In the genomic region with DNA sequence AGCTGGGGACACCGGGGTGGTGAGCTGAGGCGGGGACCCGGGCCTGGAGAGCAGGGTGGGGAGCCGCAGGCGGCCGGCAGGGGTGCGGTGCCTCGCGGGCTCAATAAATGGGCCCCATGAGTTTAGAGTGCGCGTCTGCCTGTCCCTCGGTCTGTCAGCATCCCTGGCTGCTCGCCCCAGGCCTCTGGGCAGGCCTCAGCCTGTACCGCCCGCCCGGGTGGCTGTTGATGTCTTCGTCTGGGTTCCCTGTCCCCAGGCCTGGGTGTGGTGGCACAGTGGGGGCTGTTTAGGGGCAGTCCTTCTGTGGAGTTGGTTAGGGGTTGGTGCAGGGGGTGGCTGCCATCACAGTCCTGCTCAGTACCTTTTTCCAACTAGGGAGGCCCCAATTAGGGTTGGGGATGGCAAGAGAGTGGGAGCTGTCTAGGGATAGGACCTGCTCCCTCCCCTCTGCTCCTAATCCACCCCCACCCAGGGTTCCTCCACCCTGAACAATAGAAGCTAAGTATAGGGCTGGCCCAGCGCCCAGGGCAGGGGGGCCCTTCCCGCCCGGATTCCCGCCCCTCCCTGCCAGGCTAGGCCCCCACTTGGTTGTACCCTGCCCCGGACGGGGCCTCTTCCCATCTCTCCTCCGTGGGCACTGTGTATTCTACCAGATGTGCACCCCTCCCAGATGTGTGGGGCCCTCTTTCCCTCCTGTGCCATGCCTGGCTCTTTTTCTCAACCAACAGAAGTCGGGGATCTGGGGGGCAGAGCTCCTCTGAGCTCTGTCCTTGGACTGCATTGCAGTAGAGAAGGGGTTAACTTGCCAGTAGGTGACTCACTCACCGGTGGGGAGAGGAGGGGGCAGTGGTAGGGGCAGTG, we compare ENCODE assay signal across 8 cellular contexts. TPM values are rescaled to one million over a fixed set of nuclear protein-coding genes. Genes with fewer than 3 reads are reported as not detected.
DNase-seq lines count a peak whose midpoint lies in the region; ATAC-seq, FAIRE-seq and TF ChIP-seq lines count a peak whose summit lies in the region.

No MANE protein-coding gene starts in this region.

- no peak overlapping the region for H2AFZ ChIP-seq in osteoblast (ENCODE audit: low read length)

- peak; percentile 42 for FAIRE-seq in G401.6 (lab: Jason Lieb, UNC)

- H3K27me3 Mint-ChIP-seq in activated T-helper 1 cell treated with anti-CD3 and anti-CD28 coated beads, Interleukin-12 subunit alpha, Interleukin-12 subunit beta, Interleukin-2, Interleukin-4 antibody, amounts not matched to agents 30 ng/mL and 10 ng/mL and 1 ng/mL, durations not matched to agents 14 hours and 24 hours and 36 hours (ENCODE audit: insufficient read depth), result no peaks in the 10 kb centered on the region
- peaks cover 22% of the 10 kb centered on the region for H3K27me3 Mint-ChIP-seq in glutamatergic neuron (ENCODE audit: unreplicated experiment)
- H3K27me3 Mint-ChIP-seq in activated T-helper 17 cell treated with anti-CD3 and anti-CD28 coated beads, Interleukin-2, amount 50 U/mL, for 72 hours, result no peaks in the 10 kb centered on the region

- peak overlapping the region; percentile 66 for H3K4me3 ChIP-seq in osteoblast (ENCODE audit: insufficient read depth, low read length)

- H3K27ac Mint-ChIP-seq in activated T-helper 1 cell treated with anti-CD3 and anti-CD28 coated beads, Interleukin-12 subunit alpha, Interleukin-12 subunit beta, Interleukin-2, Interleukin-4 antibody, amounts not matched to agents 30 ng/mL and 10 ng/mL and 1 ng/mL, durations not matched to agents 14 hours and 24 hours and 36 hours, result peak overlapping the region; percentile 80
- peak overlapping the region; percentile 93 for H3K27ac Mint-ChIP-seq in glutamatergic neuron (ENCODE audit: unreplicated experiment)
- H3K27ac Mint-ChIP-seq in activated T-helper 17 cell treated with anti-CD3 and anti-CD28 coated beads, Interleukin-2, amount 50 U/mL, for 72 hours, result no peak overlapping the region

- H3K27me3 ChIP-seq in osteoblast (ENCODE audit: insufficient read depth, low read length), result no peaks in the 10 kb centered on the region

- peaks cover 5% of the 10 kb centered on the region for H3K36me3 Mint-ChIP-seq in activated T-helper 1 cell treated with anti-CD3 and anti-CD28 coated beads, Interleukin-12 subunit alpha, Interleukin-12 subunit beta, Interleukin-2, Interleukin-4 antibody, amounts not matched to agents 30 ng/mL and 10 ng/mL and 1 ng/mL, durations not matched to agents 14 hours and 24 hours and 36 hours (ENCODE audit: low read depth)
- no peaks in the 10 kb centered on the region for H3K36me3 Mint-ChIP-seq in glutamatergic neuron (ENCODE audit: unreplicated experiment)
- H3K36me3 Mint-ChIP-seq in activated T-helper 17 cell treated with anti-CD3 and anti-CD28 coated beads, Interleukin-2, amount 50 U/mL, for 72 hours (ENCODE audit: low read depth), result peaks cover 44% of the 10 kb centered on the region

- no peak overlapping the region for H3K4me3 Mint-ChIP-seq in activated T-helper 1 cell treated with anti-CD3 and anti-CD28 coated beads, Interleukin-12 subunit alpha, Interleukin-12 subunit beta, Interleukin-2, Interleukin-4 antibody, amounts not matched to agents 30 ng/mL and 10 ng/mL and 1 ng/mL, durations not matched to agents 14 hours and 24 hours and 36 hours
- H3K4me3 Mint-ChIP-seq in glutamatergic neuron (ENCODE audit: unreplicated experiment), result peak overlapping the region; percentile 91
- no peak overlapping the region for H3K4me3 Mint-ChIP-seq in activated T-helper 17 cell treated with anti-CD3 and anti-CD28 coated beads, Interleukin-2, amount 50 U/mL, for 72 hours

- intact Hi-C loops in activated T-helper 1 cell treated with anti-CD3 and anti-CD28 coated beads, Interleukin-12 subunit alpha, Interleukin-12 subunit beta, Interleukin-2, Interleukin-4 antibody, amounts not matched to agents 30 ng/mL and 10 ng/mL and 1 ng/mL, durations not matched to agents 14 hours and 24 hours and 36 hours (cut with micrococcal nuclease), result loop anchor here (2.0 to 5.0 kb wide), 5 partner anchors 65 to 204 kb away; a partner anchor contains a TSS

- peaks cover 71% of the 10 kb centered on the region for H3K79me2 ChIP-seq in osteoblast (ENCODE audit: insufficient read depth, low read length)

- peaks cover 62% of the 10 kb centered on the region for H3K4me1 Mint-ChIP-seq in activated T-helper 1 cell treated with anti-CD3 and anti-CD28 coated beads, Interleukin-12 subunit alpha, Interleukin-12 subunit beta, Interleukin-2, Interleukin-4 antibody, amounts not matched to agents 30 ng/mL and 10 ng/mL and 1 ng/mL, durations not matched to agents 14 hours and 24 hours and 36 hours (ENCODE audit: low read depth)
- H3K4me1 Mint-ChIP-seq in glutamatergic neuron (ENCODE audit: low read depth, unreplicated experiment), result peaks cover 25% of the 10 kb centered on the region
- H3K4me1 Mint-ChIP-seq in activated T-helper 17 cell treated with anti-CD3 and anti-CD28 coated beads, Interleukin-2, amount 50 U/mL, for 72 hours, result peaks cover 40% of the 10 kb centered on the region

- peak overlapping the region; percentile 74 for H3K27ac ChIP-seq in osteoblast (ENCODE audit: low read depth, low read length)

- H4K20me1 ChIP-seq in osteoblast (ENCODE audit: insufficient read depth, low read length), result peaks cover 53% of the 10 kb centered on the region

- no peaks in the 10 kb centered on the region for H3K9me3 ChIP-seq in osteoblast (ENCODE audit: low read depth, low read length)

- peaks cover 76% of the 10 kb centered on the region for H3K4me1 ChIP-seq in osteoblast (ENCODE audit: insufficient read depth, low read length)

- DNase-seq in NCI-H1092 treated with DMSO at 0.1 percent for 48 hours (lab: John Stamatoyannopoulos, UW) (peak; percentile 60), glutamatergic neuron (peak; percentile 66), osteoblast (ENCODE audit: insufficient read length, low spot score, missing footprints) (no peak)
- no peak for DNase-seq in activated T-helper 1 cell treated with anti-CD3 and anti-CD28 coated beads, Interleukin-12 subunit alpha, Interleukin-12 subunit beta, Interleukin-2, Interleukin-4 antibody, amounts not matched to agents 30 ng/mL and 10 ng/mL and 1 ng/mL, durations not matched to agents 14 hours and 24 hours and 36 hours (ENCODE audit: low spot score)

- no peaks in the 10 kb centered on the region for H3K9me3 Mint-ChIP-seq in activated T-helper 1 cell treated with anti-CD3 and anti-CD28 coated beads, Interleukin-12 subunit alpha, Interleukin-12 subunit beta, Interleukin-2, Interleukin-4 antibody, amounts not matched to agents 30 ng/mL and 10 ng/mL and 1 ng/mL, durations not matched to agents 14 hours and 24 hours and 36 hours
- peaks cover 19% of the 10 kb centered on the region for H3K9me3 Mint-ChIP-seq in glutamatergic neuron (ENCODE audit: unreplicated experiment)
- H3K9me3 Mint-ChIP-seq in activated T-helper 17 cell treated with anti-CD3 and anti-CD28 coated beads, Interleukin-2, amount 50 U/mL, for 72 hours, result no peaks in the 10 kb centered on the region

- TF ChIP-seq CTCF in glutamatergic neuron (IDR thresholded peaks at IDR 0.05; ENCODE audit: partially characterized antibody, unreplicated experiment) (no peak), osteoblast (IDR thresholded peaks at IDR 0.05; ENCODE audit: extremely low read depth, low read depth, low read length) (no peak)

- no peaks in the 10 kb centered on the region for H3K36me3 ChIP-seq in osteoblast (ENCODE audit: insufficient read depth, low read length)

- H3K4me2 ChIP-seq in osteoblast (ENCODE audit: insufficient read depth, low read length), result peak overlapping the region; percentile 80

- ATAC-seq in GM18867 (IDR thresholded peaks at IDR 0.05; ENCODE audit: unreplicated experiment) (no peak), HG03039 (IDR thresholded peaks at IDR 0.05; ENCODE audit: unreplicated experiment) (no peak)
- no peak for ATAC-seq in activated T-helper 17 cell treated with anti-CD3 and anti-CD28 coated beads, Interleukin-2, amount 50 U/mL, for 72 hours (replicated peaks)

RNA-seq across cellular contexts. Expression of a gene that starts 12.4 kb away (rescaled TPM):
- 66.9 and 68.0 TPM in 2 replicates for total RNA-seq in activated T-helper 1 cell treated with anti-CD3 and anti-CD28 coated beads, Interleukin-12 subunit alpha, Interleukin-12 subunit beta, Interleukin-2, Interleukin-4 antibody, amounts not matched to agents 30 ng/mL and 10 ng/mL and 1 ng/mL, durations not matched to agents 14 hours and 24 hours and 36 hours
- total RNA-seq in glutamatergic neuron (ENCODE audit: unreplicated experiment) (150 TPM), osteoblast (33.6 and 39.1 TPM in 2 replicates)
- total RNA-seq in activated T-helper 17 cell treated with anti-CD3 and anti-CD28 coated beads, Interleukin-2, amount 50 U/mL, for 72 hours, result 100 to 1,000 TPM in 1 of 2 donors, 10 to 100 TPM in 1; 85.4 to 165 TPM

RNA-seq across cellular contexts. Expression of a gene that starts 20.5 kb away (rescaled TPM):
- total RNA-seq in activated T-helper 1 cell treated with anti-CD3 and anti-CD28 coated beads, Interleukin-12 subunit alpha, Interleukin-12 subunit beta, Interleukin-2, Interleukin-4 antibody, amounts not matched to agents 30 ng/mL and 10 ng/mL and 1 ng/mL, durations not matched to agents 14 hours and 24 hours and 36 hours, result 1.0 and 1.4 TPM in 2 replicates
- total RNA-seq in glutamatergic neuron (ENCODE audit: unreplicated experiment), result 1.6 TPM
- 0.36 and 0.59 TPM in 2 replicates for total RNA-seq in osteoblast
- total RNA-seq in activated T-helper 17 cell treated with anti-CD3 and anti-CD28 coated beads, Interleukin-2, amount 50 U/mL, for 72 hours, result 1 to 10 TPM; 1.3 to 1.4 TPM

RNA-seq across cellular contexts. Expression of a gene that starts 21.0 kb away (rescaled TPM):
- total RNA-seq in activated T-helper 1 cell treated with anti-CD3 and anti-CD28 coated beads, Interleukin-12 subunit alpha, Interleukin-12 subunit beta, Interleukin-2, Interleukin-4 antibody, amounts not matched to agents 30 ng/mL and 10 ng/mL and 1 ng/mL, durations not matched to agents 14 hours and 24 hours and 36 hours, result 48.7 and 50.1 TPM in 2 replicates
- total RNA-seq in glutamatergic neuron (ENCODE audit: unreplicated experiment) (199 TPM), osteoblast (18.3 and 23.2 TPM in 2 replicates)
- 10 to 100 TPM; 42.0 to 60.2 TPM for total RNA-seq in activated T-helper 17 cell treated with anti-CD3 and anti-CD28 coated beads, Interleukin-2, amount 50 U/mL, for 72 hours

RNA-seq across cellular contexts. Expression of a gene that starts 26.5 kb away (rescaled TPM):
- total RNA-seq in activated T-helper 1 cell treated with anti-CD3 and anti-CD28 coated beads, Interleukin-12 subunit alpha, Interleukin-12 subunit beta, Interleukin-2, Interleukin-4 antibody, amounts not matched to agents 30 ng/mL and 10 ng/mL and 1 ng/mL, durations not matched to agents 14 hours and 24 hours and 36 hours, result 71.9 and 78.4 TPM in 2 replicates
- 28.0 TPM for total RNA-seq in glutamatergic neuron (ENCODE audit: unreplicated experiment)
- total RNA-seq in osteoblast, result 31.8 and 44.8 TPM in 2 replicates
- total RNA-seq in activated T-helper 17 cell treated with anti-CD3 and anti-CD28 coated beads, Interleukin-2, amount 50 U/mL, for 72 hours, result 10 to 100 TPM; 44.8 to 49.7 TPM

RNA-seq across cellular contexts. Expression of a gene that starts 31.7 kb away (rescaled TPM):
- 0.56 and 2.1 TPM in 2 replicates for total RNA-seq in activated T-helper 1 cell treated with anti-CD3 and anti-CD28 coated beads, Interleukin-12 subunit alpha, Interleukin-12 subunit beta, Interleukin-2, Interleukin-4 antibody, amounts not matched to agents 30 ng/mL and 10 ng/mL and 1 ng/mL, durations not matched to agents 14 hours and 24 hours and 36 hours
- total RNA-seq in glutamatergic neuron (ENCODE audit: unreplicated experiment) (24.7 TPM), osteoblast (not detected in 2 replicates)
- total RNA-seq in activated T-helper 17 cell treated with anti-CD3 and anti-CD28 coated beads, Interleukin-2, amount 50 U/mL, for 72 hours, result 1 to 10 TPM in 1 of 2 donors, under 1 TPM in 1; 0.50 to 1.6 TPM

Comparison
In these comparisons a context has a peak if more than half of its experiments do, and no peak if none do; other contexts are left out.
1. DNase-seq: peak in NCI-H1092 treated with DMSO at 0.1 percent for 48 hours (single experiment) and glutamatergic neuron (single experiment); none in activated T-helper 1 cell treated with anti-CD3 and anti-CD28 coated beads, Interleukin-12 subunit alpha, Interleukin-12 subunit beta, Interleukin-2, Interleukin-4 antibody, amounts not matched to agents 30 ng/mL and 10 ng/mL and 1 ng/mL, durations not matched to agents 14 hours and 24 hours and 36 hours (single experiment) and osteoblast (single experiment).